ENCODE assay signal across 8 cellular contexts in the genomic region with DNA sequence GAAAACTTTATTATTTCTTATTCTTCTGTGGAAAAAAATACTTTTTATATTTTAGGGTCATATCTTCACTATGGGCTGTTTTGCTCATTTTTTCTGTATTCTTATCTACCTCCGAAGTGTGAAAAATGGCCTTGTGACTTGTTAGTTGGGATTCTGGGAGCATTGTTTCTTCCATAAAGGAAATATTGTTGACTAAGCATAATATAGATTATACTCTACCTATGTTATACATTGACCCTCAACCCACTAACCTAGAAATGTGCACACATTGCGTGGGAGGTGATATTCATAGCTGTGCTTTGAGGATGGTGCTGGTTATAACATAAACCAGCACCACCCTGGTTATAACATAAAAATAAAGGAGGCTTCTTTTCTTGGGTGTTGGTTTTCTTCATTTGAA.
"Had no signal": no experiment of that assay in that cellular context is flagged by ENCODE, and none has a peak within 500 bp of the region (broad histone marks: within the 10 kb centered on the region; RNA-seq: fewer than 3 reads in every experiment).

No MANE protein-coding gene starts in this region.

- FAIRE-seq: G401.6, GM12878, GM12891, GM12892, GM18507, GM19239 had no signal

- ATAC-seq: GM12878 had no signal

- H3K4me3 ChIP-seq: GM12878 had no signal

- DNase-seq: GDM1, GF-D8 had no signal
